23 cellular contexts compared by ENCODE assay signal in genomic region chr3:141546586-141546985, GRCh38.
"Had no signal": no experiment of that assay in that cellular context is flagged by ENCODE, and none has a peak within 500 bp of the region (broad histone marks: within the 10 kb centered on the region; RNA-seq: fewer than 3 reads in every experiment).

No MANE protein-coding gene starts in this region.

- H3K79me2 ChIP-seq: hepatocyte had no signal

- H3K27ac ChIP-seq: hepatocyte, left ventricle myocardium inferior, neutrophil, parathyroid adenoma, stomach, suprapubic skin, tibial nerve had no signal

- H3K4me3 ChIP-seq: hepatocyte, left ventricle myocardium inferior, stomach, suprapubic skin, tibial nerve had no signal

- H3K27me3 Mint-ChIP-seq: activated naive CD8-positive, alpha-beta T cell treated with anti-CD3 and anti-CD28 coated beads, Interleukin-2, amount 10 ng/mL, durations not matched to agents 7 days and 5 days; brain; stimulated activated memory B cell treated with anti-CD40 and anti-IgM and Interleukin-4, amounts not matched to agents 10 μg/mL and 1 μg/mL and 100 μg/mL, for 72 hours; T-cell had no signal

- H3K27ac Mint-ChIP-seq: activated naive CD8-positive, alpha-beta T cell treated with anti-CD3 and anti-CD28 coated beads, Interleukin-2, amount 10 ng/mL, durations not matched to agents 7 days and 5 days; brain; nephron; stimulated activated memory B cell treated with anti-CD40 and anti-IgM and Interleukin-4, amounts not matched to agents 10 μg/mL and 1 μg/mL and 100 μg/mL, for 72 hours had no signal

- H3K4me3 Mint-ChIP-seq: activated naive CD8-positive, alpha-beta T cell treated with anti-CD3 and anti-CD28 coated beads, Interleukin-2, amount 10 ng/mL, durations not matched to agents 7 days and 5 days; brain; nephron; stimulated activated memory B cell treated with anti-CD40 and anti-IgM and Interleukin-4, amounts not matched to agents 10 μg/mL and 1 μg/mL and 100 μg/mL, for 72 hours had no signal

- H2AFZ ChIP-seq: hepatocyte, parathyroid adenoma had no signal

- FAIRE-seq: endothelial cell of umbilical vein, TTC549 had no signal

- ATAC-seq: esophagus mucosa; right cardiac atrium; stimulated activated memory B cell treated with anti-CD40 and anti-IgM and Interleukin-4, amounts not matched to agents 10 μg/mL and 1 μg/mL and 100 μg/mL, for 72 hours; T-cell had no signal

- DNase-seq: activated CD4-positive, alpha-beta T cell treated with anti-CD3 and anti-CD28 coated beads for 4 hours; activated gamma-delta T cell treated with Interleukin-2 at 50 U/mL for 16 hours; activated naive CD8-positive, alpha-beta T cell treated with anti-CD3 and anti-CD28 coated beads, Interleukin-2, amount 10 ng/mL, durations not matched to agents 7 days and 5 days; activated T-cell treated with anti-CD3 and anti-CD28 coated beads, Interleukin-2, amount 50 U/mL, for 1 hour; anterior cingulate cortex; effector memory CD4-positive, alpha-beta T cell; foreskin melanocyte; left ventricle myocardium inferior; right cardiac atrium; stimulated activated CD4-positive, alpha-beta T cell treated with anti-CD3 and anti-CD28 coated beads, Interleukin-2, amount 100 ng/mL, for 24 hours; stomach; T-cell had no signal

- H3K27me3 ChIP-seq: hepatocyte, neutrophil, stomach, suprapubic skin, tibial nerve had no signal

- H3K9me3 ChIP-seq: neutrophil, suprapubic skin had no signal

- H3K4me2 ChIP-seq: hepatocyte had no signal

- H3K4me1 ChIP-seq: left ventricle myocardium inferior, parathyroid adenoma, suprapubic skin, tibial nerve had no signal

- H3K9ac ChIP-seq: parathyroid adenoma had no signal

- H3K4me1 Mint-ChIP-seq: brain, nephron had no signal
